Comparison of ENCODE assay signal across 8 cellular contexts in the genomic region with DNA sequence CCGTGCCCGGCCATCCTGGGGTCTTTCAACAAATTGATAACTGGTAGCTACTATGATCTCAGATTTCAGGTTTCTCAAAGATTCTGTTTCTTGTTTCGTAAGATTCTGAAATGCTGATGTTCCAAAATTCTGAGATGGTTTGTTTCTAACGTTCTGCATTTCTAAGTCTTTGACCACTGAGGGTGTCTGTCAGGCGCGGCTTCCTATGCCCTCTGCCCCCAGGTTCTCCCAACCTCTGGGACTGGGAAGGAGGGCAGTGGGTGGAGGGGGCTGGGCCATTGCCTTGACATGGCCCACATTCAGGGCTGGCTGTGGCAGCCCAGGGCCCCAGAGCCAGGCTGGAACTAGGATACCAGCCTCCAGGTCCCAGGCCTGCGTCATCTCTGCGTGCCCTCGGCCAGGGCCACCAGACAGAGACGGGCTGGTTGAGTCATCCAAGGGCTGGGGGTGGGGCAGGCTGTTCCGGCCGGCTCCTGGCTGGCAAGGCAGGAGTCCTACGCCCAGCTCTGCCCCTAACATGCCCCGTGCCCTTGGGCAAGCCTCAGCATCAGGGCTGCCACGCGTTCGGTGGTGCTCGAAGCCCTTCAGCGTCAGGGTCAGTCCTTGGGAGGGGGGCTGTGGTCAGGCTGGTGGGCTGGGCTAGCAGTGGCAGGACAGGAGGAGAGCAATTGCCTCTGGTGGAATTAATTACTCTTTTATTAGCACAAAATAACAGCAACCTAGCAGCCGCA. TPM values are rescaled to one million over a fixed set of nuclear protein-coding genes. Genes with fewer than 3 reads are reported as not detected.
DNase-seq lines count a peak whose midpoint lies in the region; ATAC-seq and TF ChIP-seq lines count a peak whose summit lies in the region.

No MANE protein-coding gene starts in this region.

- peak overlapping the region; percentile 80 for H3K14ac ChIP-seq in trophoblast cell (ENCODE audit: low read length)

- H3K36me3 ChIP-seq in trophoblast cell (ENCODE audit: control insufficient read depth in 1 of 2, insufficient read depth in 2 of 2, low read length in 2 of 2) = no peaks in the 10 kb centered on the region

- H3K27me3 ChIP-seq in trophoblast cell (ENCODE audit: insufficient read depth, low read length) = no peaks in the 10 kb centered on the region

- peak overlapping the region; percentile 83 for H4K91ac ChIP-seq in trophoblast cell (ENCODE audit: low read depth, low read length)

- H3K9ac ChIP-seq in trophoblast cell (ENCODE audit: low read length) = no peak overlapping the region

- peaks cover 19% of the 10 kb centered on the region for H3K79me1 ChIP-seq in trophoblast cell (ENCODE audit: low read length)

- ATAC-seq in HG03460 (IDR thresholded peaks at IDR 0.05; ENCODE audit: unreplicated experiment) (no peak), GM19395 (IDR thresholded peaks at IDR 0.05; ENCODE audit: unreplicated experiment) (no peak)

- no peak overlapping the region for H3K4me3 ChIP-seq in trophoblast cell (ENCODE audit: low read depth, low read length)

- H3K23ac ChIP-seq in trophoblast cell (ENCODE audit: low read length) = no peak overlapping the region

- peak overlapping the region; percentile 68 for H4K12ac ChIP-seq in trophoblast cell (ENCODE audit: low read depth, low read length)

- H2AK5ac ChIP-seq in trophoblast cell (ENCODE audit: low read length) = peak overlapping the region; percentile 81

- peaks cover 2% of the 10 kb centered on the region for H3K27me3 Mint-ChIP-seq in glutamatergic neuron (ENCODE audit: unreplicated experiment)

- H3K36me3 Mint-ChIP-seq in glutamatergic neuron (ENCODE audit: unreplicated experiment) = no peaks in the 10 kb centered on the region

- H3K4me2 ChIP-seq in trophoblast cell (ENCODE audit: low read length) = peak overlapping the region; percentile 43

- TF ChIP-seq CTCF in glutamatergic neuron (IDR thresholded peaks at IDR 0.05; ENCODE audit: partially characterized antibody, unreplicated experiment) = no peak

- peak overlapping the region; percentile 32 for H2BK5ac ChIP-seq in trophoblast cell (ENCODE audit: low read depth, low read length, poor library complexity)

- peak overlapping the region; percentile 21 for H2BK12ac ChIP-seq in trophoblast cell (ENCODE audit: low read length)

- H3K79me2 ChIP-seq in trophoblast cell (ENCODE audit: control insufficient read depth, insufficient read depth, low read length, poor library complexity) = peaks cover 12% of the 10 kb centered on the region

- H3K9me3 ChIP-seq in trophoblast cell (ENCODE audit: insufficient read depth, low read depth, low read length) = no peaks in the 10 kb centered on the region

- WGBS in trophoblast cell (ENCODE audit: extremely low coverage, insufficient coverage, insufficient read length) = no CpG with 5 or more reads among the region's 20 CpGs

- H3K27ac ChIP-seq in trophoblast cell (ENCODE audit: low read depth, low read length) = peak overlapping the region; percentile 29

- no peak overlapping the region for H3K4ac ChIP-seq in trophoblast cell (ENCODE audit: low read depth, low read length)

- peaks cover 3% of the 10 kb centered on the region for H3K9me3 Mint-ChIP-seq in glutamatergic neuron (ENCODE audit: unreplicated experiment)

- H2BK120ac ChIP-seq in trophoblast cell (ENCODE audit: insufficient read depth, low read length, poor library complexity) = peak overlapping the region; percentile 16

- H4K8ac ChIP-seq in trophoblast cell (ENCODE audit: low read depth, low read length) = peak overlapping the region; percentile 93

- H3K27ac Mint-ChIP-seq in glutamatergic neuron (ENCODE audit: unreplicated experiment) = no peak overlapping the region

- DNase-seq in activated CD8-positive, alpha-beta memory T cell treated with anti-CD3 and anti-CD28 coated beads for 24 hours = peak; percentile 61
- no peak for DNase-seq in activated CD8-positive, alpha-beta memory T cell treated with anti-CD3 and anti-CD28 coated beads, Interleukin-2, amount 50 U/mL, for 4 hours
- DNase-seq in T1000 (lab: John Stamatoyannopoulos, UW) = peak; percentile 72
- no peak for DNase-seq in glutamatergic neuron
- peak; percentile 95 to 96 for DNase-seq in trophoblast cell
- no peak for DNase-seq in NCI-H226

- peak overlapping the region; percentile 82 for H3K4me3 Mint-ChIP-seq in glutamatergic neuron (ENCODE audit: unreplicated experiment)

- H2AFZ ChIP-seq in trophoblast cell (ENCODE audit: insufficient read depth, low read length, poor library complexity) = peak overlapping the region; percentile 75

- H3K4me1 Mint-ChIP-seq in glutamatergic neuron (ENCODE audit: low read depth, unreplicated experiment) = peaks cover 4% of the 10 kb centered on the region

- H3K18ac ChIP-seq in trophoblast cell (ENCODE audit: low read length) = peak overlapping the region; percentile 65

- peaks cover 16 to 26% of the 10 kb centered on the region in 2 experiments for H3K4me1 ChIP-seq in trophoblast cell (ENCODE audit: control insufficient read depth in 1 of 2, insufficient read depth in 2 of 2, low read length in 2 of 2)

RNA-seq across cellular contexts. Expression of gene TMEM134, which starts 5.2 kb away (rescaled TPM):
- total RNA-seq in glutamatergic neuron (ENCODE audit: unreplicated experiment) = 41.9 TPM
- polyA plus RNA-seq in trophoblast cell (2013) = 41.8 and 42.9 TPM in 2 replicates

RNA-seq across cellular contexts. Expression of gene CABP4, which starts 8.7 kb away (rescaled TPM):
- not detected for total RNA-seq in glutamatergic neuron (ENCODE audit: unreplicated experiment)
- 0.03 and 0.07 TPM in 2 replicates for polyA plus RNA-seq in trophoblast cell (2013)

RNA-seq across cellular contexts. Expression of gene GPR152, which starts 11.3 kb away (rescaled TPM):
- total RNA-seq in glutamatergic neuron (ENCODE audit: unreplicated experiment) = not detected
- polyA plus RNA-seq in trophoblast cell (2013) = not detected in 2 replicates

RNA-seq across cellular contexts. Expression of gene AIP, which starts 19.0 kb away (rescaled TPM):
- 43.0 TPM for total RNA-seq in glutamatergic neuron (ENCODE audit: unreplicated experiment)
- 33.8 and 34.1 TPM in 2 replicates for polyA plus RNA-seq in trophoblast cell (2013)

RNA-seq across cellular contexts. Expression of gene CORO1B, which starts 20.6 kb away (rescaled TPM):
- total RNA-seq in glutamatergic neuron (ENCODE audit: unreplicated experiment) = 88.8 TPM
- 122 and 131 TPM in 2 replicates for polyA plus RNA-seq in trophoblast cell (2013)

Comparison
In these comparisons a context has a peak if more than half of its experiments do, and no peak if none do; other contexts are left out.
1. DNase-seq: peak in activated CD8-positive, alpha-beta memory T cell treated with anti-CD3 and anti-CD28 coated beads for 24 hours (single experiment), T1000 (single experiment) and trophoblast cell (2 of 2); none in activated CD8-positive, alpha-beta memory T cell treated with anti-CD3 and anti-CD28 coated beads, Interleukin-2, amount 50 U/mL, for 4 hours (single experiment), glutamatergic neuron (single experiment) and NCI-H226 (single experiment).